38 cellular contexts compared by ENCODE assay signal in the genomic region with DNA sequence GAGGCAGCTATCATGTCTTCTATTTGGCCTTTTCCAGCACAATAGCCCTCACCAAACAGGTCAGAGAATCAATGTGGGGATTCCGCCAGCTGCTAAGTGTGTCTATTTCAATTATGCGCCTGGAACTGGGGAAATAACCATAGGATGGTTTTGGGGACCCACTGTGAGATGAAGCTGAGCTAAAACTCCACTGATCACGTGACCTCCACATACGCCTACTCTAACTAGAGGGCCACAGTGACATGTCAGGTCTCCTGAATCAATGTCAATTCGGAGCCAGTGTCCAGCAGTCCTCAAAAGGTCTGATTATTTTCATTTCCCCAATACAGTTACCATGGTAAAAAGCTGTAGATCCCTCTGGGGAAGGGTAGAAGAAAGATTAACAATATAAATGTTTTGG. TPM values are rescaled to one million over a fixed set of nuclear protein-coding genes. Genes with fewer than 3 reads are reported as not detected.
"Had no signal": no experiment of that assay in that cellular context is flagged by ENCODE, and none has a peak within 500 bp of the region (broad histone marks: within the 10 kb centered on the region; RNA-seq: fewer than 3 reads in every experiment).

No MANE protein-coding gene starts in this region.

- H3K27me3 ChIP-seq: MG63 had no signal

- H3K9me3 ChIP-seq: MG63 had no signal

- H3K4me3 ChIP-seq: MG63 had no signal

- DNase-seq: Karpas-422, Kasumi-1, MG63, MM.1S, MV-4-11, NCI-H1048, NCI-H1092, NCI-H1092 treated with DMSO at 0.1 percent for 48 hours, NCI-H1105, NCI-H1105 treated with DMSO at 0.1 percent for 48 hours, NCI-H1417, NCI-H1417 treated with DMSO at 0.1 percent for 48 hours, NCI-H1436, NCI-H1436 treated with DMSO at 0.1 percent for 48 hours, NCI-H146, NCI-H1694, NCI-H1694 treated with DMSO at 0.1 percent for 48 hours, NCI-H187, NCI-H187 treated with DMSO at 0.1 percent for 48 hours, NCI-H1930, NCI-H2029, NCI-H2029 treated with DMSO at 0.1 percent for 48 hours, NCI-H2081, NCI-H2081 treated with DMSO at 0.1 percent for 48 hours, NCI-H2107, NCI-H2171, NCI-H2171 treated with DMSO at 0.1 percent for 48 hours, NCI-H2227 treated with DMSO at 0.1 percent for 48 hours, NCI-H226, NCI-H345, NCI-H446, NCI-H446 treated with DMSO at 0.1 percent for 48 hours, NCI-H510A, NCI-H510A treated with DMSO at 0.1 percent for 48 hours, NCI-H524, NCI-H524 treated with DMSO at 0.1 percent for 48 hours had no signal

- H3K36me3 ChIP-seq: MG63 had no signal

RNA-seq across cellular contexts. Expression of gene BANK1, which starts 10.2 kb away (rescaled TPM):
- total RNA-seq: LHCN-M2, MCF 10A had no signal
